In genomic region chr6:166999845-167000253, GRCh38 we compare ENCODE assay signal across 8 cellular contexts. TPM values are rescaled to one million over a fixed set of nuclear protein-coding genes. Genes with fewer than 3 reads are reported as not detected.
A peak's percentile ranks its signal among the peaks of the same experiment; 100 is the strongest.
DNase-seq lines count a peak whose midpoint lies in the region; ATAC-seq, FAIRE-seq and TF ChIP-seq lines count a peak whose summit lies in the region.

No MANE protein-coding gene starts in this region.

- H3K4me2 ChIP-seq in astrocyte (ENCODE audit: low read length) = peak overlapping the region; percentile 90

- no peak for TF ChIP-seq EP300 in tibial nerve (IDR thresholded peaks at IDR 0.05)

- ATAC-seq in HG03175 (IDR thresholded peaks at IDR 0.05; ENCODE audit: unreplicated experiment) = peak; percentile 1
- no peak for ATAC-seq in GM18517 (IDR thresholded peaks at IDR 0.05; ENCODE audit: unreplicated experiment)

- no peak for FAIRE-seq in astrocyte (lab: Jason Lieb, UNC)

- H3K36me3 ChIP-seq in astrocyte (ENCODE audit: insufficient read depth, low read length) (no peaks in the 10 kb centered on the region), liver (ENCODE audit: control insufficient read depth in 4 of 4, insufficient read depth in 3 of 4, low read depth in 1 of 4, low read length in 3 of 4) (no peaks in the 10 kb centered on the region), tibial nerve (peaks cover 0 to 8% (median 0%) of the 10 kb centered on the region in 3 donors)

- 1% methylated on average over 16 of the region's 16 CpGs for WGBS in liver
- 1% methylated on average over 12 to 16 of the region's 16 CpGs for WGBS in tibial nerve, 2 donors

- H3K9ac ChIP-seq in astrocyte (ENCODE audit: low read length) (peak overlapping the region; percentile 87), liver (ENCODE audit: low read depth in 1 of 2, low read length in 2 of 2) (peak overlapping the region; percentile 82 to 86)

- no peaks in the 10 kb centered on the region for H3K9me3 Mint-ChIP-seq in astrocyte (ENCODE audit: unreplicated experiment)

- peak overlapping the region; percentile 99 for H2AFZ ChIP-seq in astrocyte (ENCODE audit: low read depth, low read length)

- H3K27me3 Mint-ChIP-seq in astrocyte (ENCODE audit: low read depth, unreplicated experiment) = no peaks in the 10 kb centered on the region

- no peak for TF ChIP-seq POLR2A in tibial nerve (IDR thresholded peaks at IDR 0.05)

- TF ChIP-seq CTCF in AG10803 (conservative IDR thresholded peaks at IDR 0.05; ENCODE audit: low read length) (no peak), astrocyte (IDR thresholded peaks at IDR 0.05; ENCODE audit: insufficient read depth, low read depth, low read length) (no peak), liver (IDR thresholded peaks at IDR 0.05; ENCODE audit: low read depth, low read length, missing input control) (no peak), tibial nerve (IDR thresholded peaks at IDR 0.05) (no peak)

- DNase-seq in AG10803 (ENCODE audit: low read depth) = peak; percentile 6
- DNase-seq in astrocyte (ENCODE audit: low read depth) = no peak
- no peak for DNase-seq in tibial nerve (ENCODE audit: low spot score in 2 of 2)
- no peak for DNase-seq in NCI-H2029 (lab: John Stamatoyannopoulos, UW)
- DNase-seq in dedifferentiated amniotic fluid mesenchymal stem cell (ENCODE audit: extremely low spot score) = no peak

- no peaks in the 10 kb centered on the region for H3K36me3 Mint-ChIP-seq in astrocyte (ENCODE audit: low read depth, unreplicated experiment)

- no peak for TF ChIP-seq RAD21 in liver (IDR thresholded peaks at IDR 0.05)

- H3K4me1 ChIP-seq in astrocyte (ENCODE audit: insufficient read depth, low read length) = no peaks in the 10 kb centered on the region
- H3K4me1 ChIP-seq in liver (ENCODE audit: control insufficient read depth in 4 of 4, insufficient read depth in 4 of 4, low read length in 3 of 4) = peaks cover 5 to 67% (median 55%) of the 10 kb centered on the region in 4 donors
- peaks cover 0 to 30% (median 8%) of the 10 kb centered on the region in 4 donors for H3K4me1 ChIP-seq in tibial nerve

- H3K9me3 ChIP-seq in astrocyte (ENCODE audit: insufficient read depth, low read depth, low read length) (no peaks in the 10 kb centered on the region), liver (ENCODE audit: control insufficient read depth in 4 of 4, low read length in 3 of 4) (no peaks in the 10 kb centered on the region), tibial nerve (no peaks in the 10 kb centered on the region)

- H3K4me3 ChIP-seq in AG10803 (ENCODE audit: low read length) (peak overlapping the region; percentile 85), astrocyte (ENCODE audit: insufficient read depth, low read depth, low read length) (peak overlapping the region; percentile 85), liver (ENCODE audit: low read depth in 1 of 3, low read length in 3 of 3) (peak overlapping the region; percentile 71 to 98 (median 89)), tibial nerve (peak overlapping the region; percentile 71 to 98 (median 84))

- H4K20me1 ChIP-seq in astrocyte (ENCODE audit: insufficient read depth, low read length) = peaks cover 16% of the 10 kb centered on the region

- H3K4me3 Mint-ChIP-seq in astrocyte (ENCODE audit: unreplicated experiment) = peak overlapping the region; percentile 92

- peaks cover 68% of the 10 kb centered on the region for H3K79me2 ChIP-seq in astrocyte (ENCODE audit: insufficient read depth, low read length)

- H3K27ac ChIP-seq in astrocyte (ENCODE audit: low read depth, low read length) (peak overlapping the region; percentile 62), liver (ENCODE audit: low read depth in 1 of 2, low read length in 2 of 2) (peak overlapping the region; percentile 71 to 85), tibial nerve (peak overlapping the region; percentile 33 to 87 (median 80))

- no peak overlapping the region for H3K27ac Mint-ChIP-seq in astrocyte (ENCODE audit: unreplicated experiment)

- H3K4me1 Mint-ChIP-seq in astrocyte (ENCODE audit: low read depth, unreplicated experiment) = peaks cover 12% of the 10 kb centered on the region

- H3K27me3 ChIP-seq in astrocyte (ENCODE audit: insufficient read depth, low read length) = no peaks in the 10 kb centered on the region
- no peaks in the 10 kb centered on the region for H3K27me3 ChIP-seq in liver (ENCODE audit: control insufficient read depth in 4 of 4, insufficient read depth in 4 of 4, low read length in 3 of 4)
- H3K27me3 ChIP-seq in tibial nerve = no peaks in the 10 kb centered on the region

TF ChIP-seq in liver, 16 proteins besides CTCF, POLR2A, EP300 and RAD21:
- TF ChIP-seq SP1 (IDR thresholded peaks at IDR 0.05) = peak; percentile 6
- peak; percentile 15 for TF ChIP-seq HNF4G (IDR thresholded peaks at IDR 0.05)
- TF ChIP-seq HNF4A (conservative IDR thresholded peaks at IDR 0.05) = peak; percentile 71 to 72
- no peak for TF ChIP-seq YY1 (IDR thresholded peaks at IDR 0.05)
- TF ChIP-seq JUND (IDR thresholded peaks at IDR 0.05) = no peak
- no peak for TF ChIP-seq ZBTB33 (IDR thresholded peaks at IDR 0.05)
- TF ChIP-seq MAX (IDR thresholded peaks at IDR 0.05) = no peak
TF ChIP-seq in liver: peak in this region for 3.

RNA-seq across cellular contexts. Expression of gene CEP43, which starts 0.7 kb away (rescaled TPM):
- total RNA-seq in astrocyte = 15.6 and 16.0 TPM in 2 replicates
- 10 to 100 TPM; 22.0 to 32.0 TPM for total RNA-seq in liver
- 10 to 100 TPM; 12.0 to 14.0 TPM for polyA plus RNA-seq in liver
- 10 to 100 TPM; 14.0 to 23.7 (median 23.2) TPM for total RNA-seq in tibial nerve

RNA-seq across cellular contexts. Expression of gene RNASET2, which starts 43.5 kb away (rescaled TPM):
- 18.7 and 22.0 TPM in 2 replicates for total RNA-seq in astrocyte
- 10 to 100 TPM; 30.4 to 37.2 TPM for total RNA-seq in liver
- polyA plus RNA-seq in liver = 10 to 100 TPM; 17.7 to 19.6 TPM
- total RNA-seq in tibial nerve = 100 to 1,000 TPM in 2 of 4 donors, 10 to 100 TPM in 2; 57.9 to 115 (median 103) TPM
